In genomic region chr2:121372756-121373353, GRCh38 we compare ENCODE assay signal across 23 cellular contexts.
DNase-seq lines count a peak whose midpoint lies in the region; ATAC-seq and TF ChIP-seq lines count a peak whose summit lies in the region.
"Had no signal": no experiment of that assay in that cellular context is flagged by ENCODE, and none has a peak within 500 bp of the region (broad histone marks: within the 10 kb centered on the region; RNA-seq: fewer than 3 reads in every experiment).

No MANE protein-coding gene starts in this region.

- H3K4me3 Mint-ChIP-seq in activated T-cell treated with anti-CD3 and anti-CD28 coated beads, Interleukin-2, amount 50 U/mL, for 24 hours, result no peak overlapping the region
- H3K4me3 Mint-ChIP-seq in H9 (no peak overlapping the region), progenitor cell of endocrine pancreas (ENCODE audit: low read depth) (no peak overlapping the region)
- H3K4me3 Mint-ChIP-seq: CD8-positive, alpha-beta memory T cell; HFFc6; natural killer cell treated with Interleukin-12 subunit alpha and Interleukin-12 subunit beta and Interleukin-15 and Interleukin-18, amount 100 ng/mL, for 72 hours had no signal

- no peaks in the 10 kb centered on the region for H3K27me3 Mint-ChIP-seq in activated T-cell treated with anti-CD3 and anti-CD28 coated beads, Interleukin-2, amount 50 U/mL, for 24 hours
- H3K27me3 Mint-ChIP-seq in H9 (ENCODE audit: low read depth), result no peaks in the 10 kb centered on the region
- no peaks in the 10 kb centered on the region for H3K27me3 Mint-ChIP-seq in progenitor cell of endocrine pancreas
- H3K27me3 Mint-ChIP-seq: natural killer cell treated with Interleukin-12 subunit alpha and Interleukin-12 subunit beta and Interleukin-15 and Interleukin-18, amount 100 ng/mL, for 72 hours had no signal

- H3K4me3 ChIP-seq in adrenal gland (no peak overlapping the region), transverse colon (no peak overlapping the region)

- H2BK120ac ChIP-seq in H9 (ENCODE audit: low read depth, low read length, poor library complexity, severe bottlenecking), result no peak overlapping the region

- no peak overlapping the region for H3K4ac ChIP-seq in H9 (ENCODE audit: low read depth, low read length)

- no peaks in the 10 kb centered on the region for H3K4me1 Mint-ChIP-seq in activated T-cell treated with anti-CD3 and anti-CD28 coated beads, Interleukin-2, amount 50 U/mL, for 24 hours (ENCODE audit: low read depth)
- H3K4me1 Mint-ChIP-seq in H9 (no peaks in the 10 kb centered on the region), progenitor cell of endocrine pancreas (ENCODE audit: low read depth) (no peaks in the 10 kb centered on the region)
- H3K4me1 Mint-ChIP-seq: CD8-positive, alpha-beta memory T cell had no signal

- no peak overlapping the region for H3K23ac ChIP-seq in H9 (ENCODE audit: insufficient read length, low read depth, low read length)

- H3K36me3 Mint-ChIP-seq in activated T-cell treated with anti-CD3 and anti-CD28 coated beads, Interleukin-2, amount 50 U/mL, for 24 hours (ENCODE audit: low read depth), result peaks cover 89% of the 10 kb centered on the region
- peaks cover 37 to 64% (median 41%) of the 10 kb centered on the region in 3 experiments for H3K36me3 Mint-ChIP-seq in H9 (ENCODE audit: insufficient read depth in 1 of 3, low read depth in 3 of 3)
- H3K36me3 Mint-ChIP-seq in progenitor cell of endocrine pancreas (ENCODE audit: insufficient read depth), result peaks cover 46% of the 10 kb centered on the region

- peak; percentile 46 for ATAC-seq in HG03571 (IDR thresholded peaks at IDR 0.05; ENCODE audit: unreplicated experiment)
- ATAC-seq: activated CD4-positive, CD25-positive, alpha-beta regulatory T cell treated with anti-CD3 and anti-CD28 coated beads, Interleukin-2, amount 50 U/mL, for 24 hours; activated naive CD4-positive, alpha-beta T cell treated with anti-CD3 and anti-CD28 coated beads, Interleukin-2, amount 50 U/mL, for 72 hours; natural killer cell treated with Interleukin-12 subunit alpha and Interleukin-12 subunit beta and Interleukin-15 and Interleukin-18, amount 100 ng/mL, for 72 hours had no signal

- no peak overlapping the region for H2BK20ac ChIP-seq in H9 (ENCODE audit: low read depth, low read length, poor library complexity, severe bottlenecking)

- H3K79me2 ChIP-seq in H9 (ENCODE audit: insufficient read depth, low read length), result no peaks in the 10 kb centered on the region

- H2BK12ac ChIP-seq in H9 (ENCODE audit: insufficient read length, low read depth, low read length), result no peak overlapping the region

- intact Hi-C loops in adrenal gland (cut with DNase I), result no loop called here
- intact Hi-C loops in transverse colon (cut with DNase I; ENCODE audit: low total_unique reads), result no loop called here

- no peak overlapping the region for H2BK15ac ChIP-seq in H9 (ENCODE audit: low read depth, low read length)

- H3K4me2 ChIP-seq in H9 (ENCODE audit: insufficient read depth, insufficient read length, low read length), result no peak overlapping the region

- TF ChIP-seq POLR2A in adrenal gland (IDR thresholded peaks at IDR 0.05) (no peak), transverse colon (IDR thresholded peaks at IDR 0.05) (no peak)

- no peak overlapping the region for H4K5ac ChIP-seq in H9 (ENCODE audit: insufficient read length, low read depth, low read length)

- H3K36me3 ChIP-seq in adrenal gland (replicated peaks in 1 of 2) (peaks cover 0 to 51% of the 10 kb centered on the region in 2 donors), transverse colon (peaks cover 0 to 26% (median 5%) of the 10 kb centered on the region in 4 donors)

- H3K27me3 ChIP-seq in H9 (ENCODE audit: insufficient read depth, low read length) (no peaks in the 10 kb centered on the region), adrenal gland (no peaks in the 10 kb centered on the region), transverse colon (no peaks in the 10 kb centered on the region)
- H3K27me3 ChIP-seq: brain microvascular endothelial cell had no signal

- TF ChIP-seq EP300 in transverse colon (IDR thresholded peaks at IDR 0.05; ENCODE audit: low read depth), result no peak

- H2BK5ac ChIP-seq in H9 (ENCODE audit: insufficient read length, low read length), result no peak overlapping the region

- H3K79me1 ChIP-seq in H9 (ENCODE audit: insufficient read depth, low read depth, low read length, poor library complexity, severe bottlenecking), result no peaks in the 10 kb centered on the region

- H4K91ac ChIP-seq in H9 (ENCODE audit: insufficient read length, low read depth, low read length), result no peak overlapping the region

- H3K4me1 ChIP-seq in H9 (ENCODE audit: insufficient read depth, low read length) (no peaks in the 10 kb centered on the region), adrenal gland (replicated peaks in 1 of 2) (no peaks in the 10 kb centered on the region), transverse colon (peaks cover 0 to 13% (median 4%) of the 10 kb centered on the region in 4 donors)

- in situ Hi-C loops in transverse colon (cut with MboI; ENCODE audit: low pct_ligation_motif_present in 1 of 4, low pct_unique_long_range_greater_than_20kb in 1 of 4, low sequenced_read_pairs in 3 of 4), result loop anchor here in 3 of 4 donors (25.0 kb wide), 2 partner anchors 286 to 686 kb away; no protein-coding TSS in a partner anchor
- in situ Hi-C loops in GM13977 (cut with MboI; ENCODE audit: low pct_unique_long_range_greater_than_20kb, low sequenced_read_pairs, unreplicated experiment), result no loop called here

- no peaks in the 10 kb centered on the region for H3K9me3 Mint-ChIP-seq in activated T-cell treated with anti-CD3 and anti-CD28 coated beads, Interleukin-2, amount 50 U/mL, for 24 hours
- H3K9me3 Mint-ChIP-seq in H9 (no peaks in the 10 kb centered on the region), progenitor cell of endocrine pancreas (ENCODE audit: low read depth) (no peaks in the 10 kb centered on the region)
- H3K9me3 Mint-ChIP-seq: activated naive CD4-positive, alpha-beta T cell treated with anti-CD3 and anti-CD28 coated beads, Interleukin-2, amount 50 U/mL, for 72 hours; CD8-positive, alpha-beta memory T cell; HFFc6; natural killer cell treated with Interleukin-12 subunit alpha and Interleukin-12 subunit beta and Interleukin-15 and Interleukin-18, amount 100 ng/mL, for 72 hours had no signal

- no CpG with 5 or more reads among the region's 7 CpGs for WGBS in H9 (ENCODE audit: extremely low coverage, insufficient read length, low lambda C conversion rate)
- 93 to 97% (median 96%) methylated on average over 7 of the region's 7 CpGs for WGBS in adrenal gland, 4 donors
- WGBS in transverse colon (ENCODE audit: low coverage in 1 of 2), 2 donors, result 87% methylated on average over 7 of the region's 7 CpGs; no CpG with 5 or more reads in 1 of the 2 donors

- no peak overlapping the region for H4K8ac ChIP-seq in H9 (replicated peaks; ENCODE audit: insufficient read length, low read depth, low read length)

- no peak overlapping the region for H3K56ac ChIP-seq in H9 (ENCODE audit: insufficient read length, low read depth, low read length)

- no peak overlapping the region for H2AK5ac ChIP-seq in H9 (ENCODE audit: insufficient read length, low read length)

- H4K20me1 ChIP-seq in H9 (ENCODE audit: control insufficient read depth, insufficient read depth, insufficient read length), result no peaks in the 10 kb centered on the region

- no peaks in the 10 kb centered on the region for H3K23me2 ChIP-seq in H9 (ENCODE audit: insufficient read length, low read depth, low read length, poor library complexity, severe bottlenecking)

- no peak for DNase-seq in activated T-cell treated with anti-CD3 and anti-CD28 coated beads, Interleukin-2, amount 50 U/mL, for 24 hours
- DNase-seq in activated T-cell treated with anti-CD3 and anti-CD28 coated beads for 4 hours (no peak), H9 (no peak), progenitor cell of endocrine pancreas (ENCODE audit: low spot score, unreplicated experiment) (no peak), adrenal gland (no peak), transverse colon (no peak), GM13977 (ENCODE audit: low spot score) (no peak)
- DNase-seq: activated CD8-positive, alpha-beta memory T cell treated with anti-CD3 and anti-CD28 coated beads, Interleukin-2, amount 50 U/mL, for 4 hours; brain microvascular endothelial cell; CD8-positive, alpha-beta memory T cell; dermis blood vessel endothelial cell; glutamatergic neuron; HFFc6; Kasumi-1; mammary epithelial cell; NCI-H1694; NCI-H226; stimulated activated CD4-positive, alpha-beta T cell treated with anti-CD3 and anti-CD28 coated beads, Interleukin-12 subunit alpha, Interleukin-12 subunit beta, amount 100 ng/mL, for 4 hours; T-helper 2 cell had no signal

- peak overlapping the region; percentile 63 for H3K27ac Mint-ChIP-seq in activated T-cell treated with anti-CD3 and anti-CD28 coated beads, Interleukin-2, amount 50 U/mL, for 24 hours
- H3K27ac Mint-ChIP-seq in H9 (peak overlapping the region in 2 of 3 experiments; percentile 47 to 66; a peak in 3 of 7 replicates), progenitor cell of endocrine pancreas (peak overlapping the region; percentile 19)
- H3K27ac Mint-ChIP-seq: HFFc6 had no signal

- no peak for TF ChIP-seq CTCF in H9 (conservative IDR thresholded peaks at IDR 0.05)
- TF ChIP-seq CTCF in progenitor cell of endocrine pancreas (IDR thresholded peaks at IDR 0.05; ENCODE audit: unreplicated experiment), result no peak
- no peak for TF ChIP-seq CTCF in adrenal gland (IDR thresholded peaks at IDR 0.05)
- TF ChIP-seq CTCF in transverse colon (IDR thresholded peaks at IDR 0.05), result no peak
- no peak for TF ChIP-seq CTCF in GM13977 (IDR thresholded peaks at IDR 0.05; ENCODE audit: extremely low read depth, insufficient read depth, missing control alignments)

- no peak overlapping the region for H3K18ac ChIP-seq in H9 (ENCODE audit: insufficient read length, low read depth, low read length)

- no peak overlapping the region for H3K14ac ChIP-seq in H9 (ENCODE audit: insufficient read depth, low read length)

- H3K9me3 ChIP-seq in H9 (ENCODE audit: control insufficient read depth, low read depth, low read length) (no peaks in the 10 kb centered on the region), adrenal gland (replicated peaks in 1 of 3) (no peaks in the 10 kb centered on the region), transverse colon (no peaks in the 10 kb centered on the region)

- H3K27ac ChIP-seq in H9 (ENCODE audit: insufficient read length, low read depth, low read length), result no peak overlapping the region
- H3K27ac ChIP-seq in adrenal gland, result no peak overlapping the region
- H3K27ac ChIP-seq in transverse colon, result no peak overlapping the region
- H3K27ac ChIP-seq: brain microvascular endothelial cell had no signal

- H2AFZ ChIP-seq in H9 (ENCODE audit: low read length), result no peak overlapping the region

- H3T11ph ChIP-seq in H9 (ENCODE audit: low read length), result no peak overlapping the region

- H3K9ac ChIP-seq in H9 (ENCODE audit: extremely low read depth, insufficient read length, low read length), result no peak overlapping the region
